20 cellular contexts compared by ENCODE assay signal in genomic region chr17:80449930-80450576, GRCh38. TPM values are rescaled to one million over a fixed set of nuclear protein-coding genes. Genes with fewer than 3 reads are reported as not detected.
DNase-seq lines count a peak whose midpoint lies in the region; ATAC-seq and TF ChIP-seq lines count a peak whose summit lies in the region.
"Had no signal": no experiment of that assay in that cellular context is flagged by ENCODE, and none has a peak within 500 bp of the region (broad histone marks: within the 10 kb centered on the region; RNA-seq: fewer than 3 reads in every experiment).

No MANE protein-coding gene starts in this region.

- H3K9me3 ChIP-seq in mesenchymal stem cell (ENCODE audit: control insufficient read depth, low read length) (no peaks in the 10 kb centered on the region), stomach (no peaks in the 10 kb centered on the region)
- H3K9me3 ChIP-seq: right atrium auricular region had no signal

- H3K4me1 ChIP-seq in mesenchymal stem cell (ENCODE audit: control insufficient read depth, insufficient read depth, low read depth, low read length) (peaks cover 14% of the 10 kb centered on the region), stomach (peaks cover 11 to 26% (median 21%) of the 10 kb centered on the region in 4 donors)

- no peak overlapping the region for H2BK5ac ChIP-seq in mesenchymal stem cell (ENCODE audit: low read depth, low read length, poor library complexity, severe bottlenecking)

- H3K23ac ChIP-seq in mesenchymal stem cell (ENCODE audit: low read length in 2 of 2), result no peak overlapping the region

- TF ChIP-seq EP300 in stomach (IDR thresholded peaks at IDR 0.05), result no peak

- peak overlapping the region; percentile 79 to 81 for H3K18ac ChIP-seq in mesenchymal stem cell (ENCODE audit: low read depth in 1 of 2, low read length in 2 of 2)

- WGBS in mesenchymal stem cell, result 27% methylated on average over 17 of the region's 18 CpGs
- WGBS in stomach, 5 donors, result 36 to 59% (median 56%) methylated on average over 15 to 18 of the region's 18 CpGs

- no peak for TF ChIP-seq CTCF in stomach (IDR thresholded peaks at IDR 0.05)

- H3K27ac ChIP-seq in angular gyrus (ENCODE audit: low read depth, low read length), result peak overlapping the region; percentile 92
- H3K27ac ChIP-seq in mesenchymal stem cell (ENCODE audit: low read length, poor library complexity, severe bottlenecking), result no peak overlapping the region
- H3K27ac ChIP-seq in stomach, result peak overlapping the region in 3 of 5 donors; percentile 43 to 69 (median 56)
- H3K27ac ChIP-seq: right atrium auricular region had no signal

- H3K4me3 ChIP-seq in mesenchymal stem cell (ENCODE audit: insufficient read depth in 1 of 2, low read depth in 1 of 2, low read length in 2 of 2) (no peak overlapping the region), stomach (no peak overlapping the region)
- H3K4me3 ChIP-seq: right atrium auricular region had no signal

- DNase-seq in H4 (ENCODE audit: low spot score) (peak; percentile 33), mesenchymal stem cell (peak; percentile 46), stomach (no peak), NCI-H510A (lab: John Stamatoyannopoulos, UW) (no peak)
- DNase-seq: activated CD4-positive, alpha-beta T cell treated with anti-CD3 and anti-CD28 coated beads, Interleukin-2, amount 10 ng/mL, durations not matched to agents 7 days and 5 days; effector memory CD4-positive, alpha-beta T cell; GDM1; HFFc6; MV-4-11; NCI-H1694; NCI-H69; SIG-M5; stimulated activated CD4-positive, alpha-beta T cell treated with anti-CD3 and anti-CD28 coated beads, Interleukin-12 subunit alpha, Interleukin-12 subunit beta, amount 100 ng/mL, for 4 hours; stimulated activated naive CD8-positive, alpha-beta T cell treated with anti-CD3 and anti-CD28 coated beads, Interleukin-15, amount 100 ng/mL, for 72 hours had no signal

- intact Hi-C loops in stomach (cut with DNase I; ENCODE audit: low total_unique reads), result no loop called here

- H3K4ac ChIP-seq in mesenchymal stem cell (ENCODE audit: low read depth in 1 of 2, low read length in 2 of 2), result peak overlapping the region in 1 of 2 experiments; percentile 47

- H2BK15ac ChIP-seq in mesenchymal stem cell (ENCODE audit: low read depth, poor library complexity, severe bottlenecking), result no peak overlapping the region

- H3K79me1 ChIP-seq in mesenchymal stem cell (replicated peaks; ENCODE audit: low read length, poor library complexity, severe bottlenecking), result peaks cover 1% of the 10 kb centered on the region

- ATAC-seq in GM21367 (IDR thresholded peaks at IDR 0.05; ENCODE audit: unreplicated experiment) (no peak), HG02840 (IDR thresholded peaks at IDR 0.05; ENCODE audit: low FRiP score, unreplicated experiment) (no peak), GM19452 (IDR thresholded peaks at IDR 0.05; ENCODE audit: unreplicated experiment) (no peak)
- ATAC-seq: stimulated activated naive CD8-positive, alpha-beta T cell treated with anti-CD3 and anti-CD28 coated beads, Interleukin-15, amount 100 ng/mL, for 72 hours had no signal

- peak overlapping the region; percentile 79 for H4K91ac ChIP-seq in mesenchymal stem cell (ENCODE audit: low read length)

- H3K9ac ChIP-seq in mesenchymal stem cell (ENCODE audit: low read length), result no peak overlapping the region

- H2AFZ ChIP-seq in mesenchymal stem cell (ENCODE audit: low read depth, low read length), result peak overlapping the region; percentile 32

- peak overlapping the region; percentile 74 for H4K8ac ChIP-seq in mesenchymal stem cell (ENCODE audit: low read length)

- H3K36me3 ChIP-seq in mesenchymal stem cell (ENCODE audit: control insufficient read depth in 1 of 2, insufficient read depth in 2 of 2, low read depth in 1 of 2, low read length in 2 of 2), result no peaks in the 10 kb centered on the region
- H3K36me3 ChIP-seq in stomach, result no peaks in the 10 kb centered on the region
- H3K36me3 ChIP-seq: right atrium auricular region had no signal

- TF ChIP-seq POLR2A in stomach (IDR thresholded peaks at IDR 0.05), result no peak

- no peak overlapping the region for H2BK120ac ChIP-seq in mesenchymal stem cell (ENCODE audit: low read depth, low read length)

- H3K4me2 ChIP-seq in mesenchymal stem cell (ENCODE audit: low read length, poor library complexity, severe bottlenecking), result no peak overlapping the region

- peak overlapping the region; percentile 14 to 76 for H2BK12ac ChIP-seq in mesenchymal stem cell (ENCODE audit: low read length in 2 of 2)

- H3K14ac ChIP-seq in mesenchymal stem cell (ENCODE audit: low read length in 2 of 2), result no peak overlapping the region

- H2AK5ac ChIP-seq in mesenchymal stem cell (ENCODE audit: low read length, severe bottlenecking), result no peak overlapping the region

- H3K27me3 ChIP-seq in mesenchymal stem cell (ENCODE audit: control insufficient read depth in 1 of 2, insufficient read depth in 1 of 2, low read length in 2 of 2) (peaks cover 0 to 20% of the 10 kb centered on the region in 2 experiments), stomach (no peaks in the 10 kb centered on the region)
- H3K27me3 ChIP-seq: right atrium auricular region had no signal

RNA-seq across cellular contexts. Expression of gene NPTX1, which starts 26.4 kb away (rescaled TPM):
- total RNA-seq in H4 (2014; rRNA removed; shearing (Covaris generic)), result 0.17 and 0.70 TPM in 2 replicates
- 1.3 TPM for polyA plus RNA-seq in mesenchymal stem cell (2013, experiment 1 of 2)
- polyA plus RNA-seq in mesenchymal stem cell (2013, experiment 2 of 2), result 1.5 TPM
- 1 to 10 TPM in 4 of 5 donors, under 1 TPM in 1; 0.43 to 9.3 (median 5.8) TPM for total RNA-seq in stomach
- polyA plus RNA-seq in stomach, result under 1 TPM in 2 of 3 donors, not detected in 1; 0.31 to 0.53 TPM
- total RNA-seq: kidney epithelial cell, right atrium auricular region had no signal

RNA-seq across cellular contexts. Expression of gene ENDOV, which starts 35.1 kb away (rescaled TPM):
- total RNA-seq in H4 (2014; rRNA removed; shearing (Covaris generic)), result 33.6 and 40.7 TPM in 2 replicates
- polyA plus RNA-seq in mesenchymal stem cell (2013, experiment 1 of 2), result 13.7 TPM
- 12.8 TPM for polyA plus RNA-seq in mesenchymal stem cell (2013, experiment 2 of 2)
- total RNA-seq in stomach, result 100 to 1,000 TPM in 1 of 5 donors, 10 to 100 TPM in 2, 1 to 10 TPM in 2; 2.3 to 122 (median 13.0) TPM
- polyA plus RNA-seq in stomach, result 10 to 100 TPM; 11.4 to 17.4 (median 13.4) TPM

Comparison
In these comparisons a context has a peak if more than half of its experiments do, and no peak if none do; other contexts are left out.
1. DNase-seq: peak in H4 (single experiment) and mesenchymal stem cell (single experiment); none in stomach (single experiment) and NCI-H510A (single experiment).